ENCODE assay signal across 12 cellular contexts in the genomic region with DNA sequence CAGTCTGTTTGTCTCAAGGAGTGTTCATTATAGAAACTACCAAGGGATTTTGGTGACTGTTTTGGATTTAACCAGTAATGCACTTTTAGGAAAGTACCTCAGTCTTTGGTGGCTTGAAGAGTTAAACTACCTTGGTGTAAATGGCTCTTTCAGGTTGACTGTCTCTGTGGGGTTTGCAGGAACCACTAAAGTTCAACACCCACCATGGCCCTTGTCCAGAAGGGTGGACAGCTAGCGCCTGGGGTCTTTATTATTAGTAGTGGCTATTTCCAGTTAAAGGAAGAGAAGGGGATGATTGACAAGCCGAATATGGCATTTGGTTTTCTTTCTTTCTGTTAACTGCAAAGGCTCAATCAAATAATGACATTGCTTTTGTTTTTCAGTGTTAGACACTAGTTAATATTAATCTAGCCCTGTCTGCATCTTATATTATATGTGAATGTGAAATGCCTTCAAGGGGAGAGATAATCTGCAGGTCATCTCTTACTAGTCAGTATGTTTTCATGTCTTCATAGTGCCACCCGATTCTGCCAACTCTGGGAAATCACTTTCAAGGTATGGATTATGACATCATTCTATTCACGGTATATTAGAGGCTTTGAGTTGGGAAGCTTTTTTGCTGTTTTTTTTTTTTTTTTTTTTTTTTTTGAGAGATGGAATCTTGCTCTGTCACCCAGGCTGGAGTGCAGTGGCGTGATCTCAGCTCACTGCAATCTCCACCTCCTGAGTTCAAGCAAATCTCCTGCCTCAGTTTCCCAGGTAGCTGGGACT. TPM values are rescaled to one million over a fixed set of nuclear protein-coding genes. Genes with fewer than 3 reads are reported as not detected.
DNase-seq lines count a peak whose midpoint lies in the region; ATAC-seq and TF ChIP-seq lines count a peak whose summit lies in the region.
"Had no signal": no experiment of that assay in that cellular context is flagged by ENCODE, and none has a peak within 500 bp of the region (broad histone marks: within the 10 kb centered on the region; RNA-seq: fewer than 3 reads in every experiment).

No MANE protein-coding gene starts in this region.

- CTCF ChIA-PET in GM10248 (lab: Yijun Ruan, JAX), result interaction anchor here (1.3 to 4.0 kb wide), 2 partner anchors 17 to 130 kb away, joined by 4 to 14 read pairs; no protein-coding TSS in a partner anchor

- no peak overlapping the region for H3K4me3 ChIP-seq in SJSA1
- H3K4me3 ChIP-seq: skin epidermis had no signal

- H3K4me1 Mint-ChIP-seq in naive thymus-derived CD8-positive, alpha-beta T cell, result peaks cover 37 to 81% (median 77%) of the 10 kb centered on the region in 4 donors

- DNase-seq in GM10248 (ENCODE audit: extremely low spot score) (peak; percentile 40), SJSA1 (ENCODE audit: low read depth in 1 of 2, low spot score in 2 of 2) (no peak), midbrain (lab: John Stamatoyannopoulos, UW) (no peak), DMS153 (lab: John Stamatoyannopoulos, UW) (no peak)
- no peak for DNase-seq in naive thymus-derived CD8-positive, alpha-beta T cell
- DNase-seq: activated CD4-positive, alpha-beta T cell treated with anti-CD3 and anti-CD28 coated beads for 48 hours; amygdala; stimulated activated naive CD4-positive, alpha-beta T cell treated with Interleukin-2 at 50 U/mL for 16 hours had no signal

- no peak for TF ChIP-seq CTCF in GM10248 (IDR thresholded peaks at IDR 0.05; ENCODE audit: control extremely low read depth, extremely low read depth, low read depth, missing control alignments)

- H3K36me3 ChIP-seq in SJSA1, result peaks cover 8% of the 10 kb centered on the region

- no peaks in the 10 kb centered on the region for H3K9me3 ChIP-seq in SJSA1 (replicated peaks)

- no peaks in the 10 kb centered on the region for H3K27me3 ChIP-seq in SJSA1 (replicated peaks)

- H3K4me1 ChIP-seq in SJSA1 (replicated peaks), result peaks cover 66% of the 10 kb centered on the region

- H3K9me3 Mint-ChIP-seq in naive thymus-derived CD8-positive, alpha-beta T cell, result peaks cover 0 to 2% (median 0%) of the 10 kb centered on the region in 9 donors

- no peaks in the 10 kb centered on the region for H3K27me3 Mint-ChIP-seq in naive thymus-derived CD8-positive, alpha-beta T cell

- ATAC-seq in GM21423 (IDR thresholded peaks at IDR 0.05; ENCODE audit: unreplicated experiment), result peak; percentile 26
- no peak for ATAC-seq in naive thymus-derived CD8-positive, alpha-beta T cell
- ATAC-seq in HG03196 (IDR thresholded peaks at IDR 0.05; ENCODE audit: unreplicated experiment), result no peak
- no peak for ATAC-seq in HG02840 (IDR thresholded peaks at IDR 0.05; ENCODE audit: low FRiP score, unreplicated experiment)

- peak overlapping the region in 8 of 10 donors; percentile 24 to 80 (median 54) for H3K27ac Mint-ChIP-seq in naive thymus-derived CD8-positive, alpha-beta T cell

- H3K27ac ChIP-seq in SJSA1, result peak overlapping the region; percentile 54

- H3K36me3 Mint-ChIP-seq in naive thymus-derived CD8-positive, alpha-beta T cell, result peaks cover 0 to 8% (median 0%) of the 10 kb centered on the region in 3 donors

- POLR2A ChIA-PET in GM10248 (lab: Yijun Ruan, JAX), result no interaction called here
- POLR2A ChIA-PET in naive thymus-derived CD8-positive, alpha-beta T cell (lab: Charles Lee), result interaction anchor here (0.7 kb wide), 1 partner anchor 28 kb away, joined by 4 read pairs; no protein-coding TSS in a partner anchor

- H3K4me3 Mint-ChIP-seq in naive thymus-derived CD8-positive, alpha-beta T cell, result peak overlapping the region in 5 of 10 donors; percentile 2 to 15 (median 8)

RNA-seq across cellular contexts. Expression of a gene that starts 56.4 kb away (rescaled TPM):
- 63.9 and 83.1 TPM in 2 replicates for total RNA-seq in SJSA1 (2014; rRNA removed; shearing (Covaris generic))
- total RNA-seq in naive thymus-derived CD8-positive, alpha-beta T cell, result 100 to 1,000 TPM; 116 to 122 TPM
- 10 to 100 TPM in 2 of 3 donors, 1 to 10 TPM in 1; 9.5 to 26.6 (median 13.0) TPM for polyA plus RNA-seq in naive thymus-derived CD8-positive, alpha-beta T cell
